1 cellular context compared by ENCODE assay signal in the genomic region with DNA sequence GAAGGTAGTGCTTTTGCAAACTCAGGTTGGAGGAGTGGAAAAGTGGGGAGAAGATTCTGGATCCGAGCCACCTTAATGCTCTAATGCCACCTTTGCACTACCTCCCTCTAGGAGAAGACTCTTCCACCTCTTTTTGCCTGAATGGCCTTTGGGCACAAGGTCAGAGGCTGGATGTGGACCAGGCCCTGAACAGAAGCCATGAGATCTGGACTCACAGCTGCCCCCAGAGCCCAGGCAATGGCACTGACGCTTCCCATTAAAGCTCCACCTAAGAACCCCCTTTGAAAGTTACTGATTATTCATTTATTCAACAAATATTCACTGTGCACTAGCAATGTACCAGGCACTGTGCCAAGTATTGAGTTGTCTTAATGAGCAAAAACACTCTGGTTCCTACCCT.
TF ChIP-seq lines count a peak whose summit lies in the region.

No MANE protein-coding gene starts in this region.

TF ChIP-seq in GM12878, 131 proteins besides CTCF, POLR2A, EP300 and RAD21:
- TF ChIP-seq SUPT20H (IDR thresholded peaks at IDR 0.05; ENCODE audit: borderline replicate concordance, control insufficient read depth, low read depth, low read length), result no peak
- TF ChIP-seq TCF3 (IDR thresholded peaks at IDR 0.05; ENCODE audit: borderline replicate concordance, insufficient read depth, low read depth, low read length), result no peak
- no peak for TF ChIP-seq CHD2 (IDR thresholded peaks at IDR 0.05; ENCODE audit: borderline replicate concordance, low read depth, low read length)
- no peak for TF ChIP-seq ZSCAN29 (IDR thresholded peaks at IDR 0.05)
- no peak for TF ChIP-seq CBX3 (IDR thresholded peaks at IDR 0.05; ENCODE audit: borderline replicate concordance, low read depth)
- TF ChIP-seq ATF7 (IDR thresholded peaks at IDR 0.05; ENCODE audit: low read depth), result no peak
- TF ChIP-seq, protein P1, sequence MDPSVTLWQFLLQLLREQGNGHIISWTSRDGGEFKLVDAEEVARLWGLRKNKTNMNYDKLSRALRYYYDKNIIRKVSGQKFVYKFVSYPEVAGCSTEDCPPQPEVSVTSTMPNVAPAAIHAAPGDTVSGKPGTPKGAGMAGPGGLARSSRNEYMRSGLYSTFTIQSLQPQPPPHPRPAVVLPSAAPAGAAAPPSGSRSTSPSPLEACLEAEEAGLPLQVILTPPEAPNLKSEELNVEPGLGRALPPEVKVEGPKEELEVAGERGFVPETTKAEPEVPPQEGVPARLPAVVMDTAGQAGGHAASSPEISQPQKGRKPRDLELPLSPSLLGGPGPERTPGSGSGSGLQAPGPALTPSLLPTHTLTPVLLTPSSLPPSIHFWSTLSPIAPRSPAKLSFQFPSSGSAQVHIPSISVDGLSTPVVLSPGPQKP (IDR thresholded peaks at IDR 0.05; ENCODE audit: low read depth, low read length), result no peak
- TF ChIP-seq CREB1 (IDR thresholded peaks at IDR 0.05; ENCODE audit: low read depth), result no peak
- TF ChIP-seq HCFC1 (IDR thresholded peaks at IDR 0.05; ENCODE audit: low read length), result no peak
- TF ChIP-seq DPF2 (IDR thresholded peaks at IDR 0.05), result no peak
- TF ChIP-seq SMAD1 (IDR thresholded peaks at IDR 0.05; ENCODE audit: low read depth, partially characterized antibody), result no peak
- TF ChIP-seq MTA3 (IDR thresholded peaks at IDR 0.05; ENCODE audit: borderline replicate concordance, low read length), result no peak
- no peak for TF ChIP-seq RUNX3 (IDR thresholded peaks at IDR 0.05; ENCODE audit: low read length)
- no peak for TF ChIP-seq HDAC6 (IDR thresholded peaks at IDR 0.05; ENCODE audit: unreplicated experiment)
- TF ChIP-seq ZZZ3 (IDR thresholded peaks at IDR 0.05; ENCODE audit: control insufficient read depth, insufficient read length, low read depth), result no peak
- no peak for TF ChIP-seq ZNF622 (IDR thresholded peaks at IDR 0.05)
- TF ChIP-seq TBL1XR1 (IDR thresholded peaks at IDR 0.05; ENCODE audit: low read depth, low read length), result no peak
